Comparison of ENCODE assay signal across 14 cellular contexts in genomic region chr2:226475650-226476049, GRCh38.
DNase-seq lines count a peak whose midpoint lies in the region; TF ChIP-seq lines count a peak whose summit lies in the region.
"Had no signal": no experiment of that assay in that cellular context is flagged by ENCODE, and none has a peak within 500 bp of the region (broad histone marks: within the 10 kb centered on the region; RNA-seq: fewer than 3 reads in every experiment).

No MANE protein-coding gene starts in this region.

- no peaks in the 10 kb centered on the region for H3K4me1 ChIP-seq in neural progenitor cell

- H3K27ac Mint-ChIP-seq in neural progenitor cell: peak overlapping the region; percentile 25
- H3K27ac Mint-ChIP-seq: activated CD8-positive, alpha-beta T cell treated with anti-CD3 and anti-CD28 coated beads for 36 hours; activated naive CD8-positive, alpha-beta T cell; CD14-positive monocyte; stimulated activated naive CD8-positive, alpha-beta T cell treated with anti-CD3 and anti-CD28 coated beads, Interleukin-15, amount 100 ng/mL, for 72 hours had no signal

- no peaks in the 10 kb centered on the region for H3K27me3 Mint-ChIP-seq in neural progenitor cell (ENCODE audit: insufficient read depth, low read depth)

- H3F3A ChIP-seq in neural progenitor cell (ENCODE audit: low read depth): no peaks in the 10 kb centered on the region

- no peak overlapping the region for H3K4me3 ChIP-seq in BJ (ENCODE audit: low read depth, low read length)
- no peak overlapping the region for H3K4me3 ChIP-seq in choroid plexus epithelial cell (ENCODE audit: low read depth, low read length)
- no peak overlapping the region for H3K4me3 ChIP-seq in neural progenitor cell

- TF ChIP-seq CTCF in BJ (IDR thresholded peaks at IDR 0.05; ENCODE audit: insufficient read depth, low read depth, low read length) (no peak), choroid plexus epithelial cell (conservative IDR thresholded peaks at IDR 0.05; ENCODE audit: low read depth, low read length) (no peak), neural progenitor cell (IDR thresholded peaks at IDR 0.05) (no peak)

- H3K27ac ChIP-seq in neural progenitor cell: no peak overlapping the region

- peak; percentile 12 for DNase-seq in BJ (ENCODE audit: low read depth)
- peak; percentile 62 for DNase-seq in LoVo (ENCODE audit: low spot score)
- peak; percentile 86 for DNase-seq in choroid plexus epithelial cell (ENCODE audit: low read depth)
- DNase-seq in neural progenitor cell (ENCODE audit: low spot score): no peak
- no peak for DNase-seq in cerebellum (ENCODE audit: low spot score)
- DNase-seq in SKM-1 treated with dmso at 0.1 percent for 144 hours (lab: John Stamatoyannopoulos, UW; ENCODE audit: unreplicated experiment): no peak
- DNase-seq in stimulated activated CD4-positive, alpha-beta T cell treated with anti-CD3 and anti-CD28 coated beads, Interleukin-2, amount 100 ng/mL, for 24 hours: no peak
- no peak for DNase-seq in activated naive CD4-positive, alpha-beta T cell treated with Interleukin-2 at 50 U/mL for 16 hours
- DNase-seq: activated CD8-positive, alpha-beta T cell treated with anti-CD3 and anti-CD28 coated beads for 36 hours; effector CD4-positive, alpha-beta T cell; NCI-H1048; stimulated activated naive CD8-positive, alpha-beta T cell treated with anti-CD3 and anti-CD28 coated beads, Interleukin-15, amount 100 ng/mL, for 72 hours had no signal

- no peak overlapping the region for H2AFZ ChIP-seq in neural progenitor cell (replicated peaks)

- no peak overlapping the region for H3K4me2 ChIP-seq in neural progenitor cell

- peaks cover 18% of the 10 kb centered on the region for H3K9me3 Mint-ChIP-seq in neural progenitor cell
- H3K9me3 Mint-ChIP-seq: activated CD8-positive, alpha-beta T cell treated with anti-CD3 and anti-CD28 coated beads for 36 hours had no signal

- H3K27me3 ChIP-seq in BJ (ENCODE audit: control insufficient read depth, insufficient read depth, low read length) (no peaks in the 10 kb centered on the region), neural progenitor cell (no peaks in the 10 kb centered on the region)

- peaks cover 7% of the 10 kb centered on the region for H3K36me3 Mint-ChIP-seq in neural progenitor cell
- H3K36me3 Mint-ChIP-seq: activated naive CD8-positive, alpha-beta T cell; CD14-positive monocyte had no signal

- H3K79me2 ChIP-seq in neural progenitor cell (ENCODE audit: low read depth): no peaks in the 10 kb centered on the region

- POLR2A ChIA-PET in BJ (lab: Charles Lee): no interaction called here

- CTCF ChIA-PET in BJ (lab: Yijun Ruan, JAX): interaction anchor here (0.8 kb wide), 1 partner anchor 42 kb away, joined by 3 read pairs; no protein-coding TSS in a partner anchor

- peaks cover 17% of the 10 kb centered on the region for H3K4me1 Mint-ChIP-seq in neural progenitor cell
- H3K4me1 Mint-ChIP-seq: CD14-positive monocyte; stimulated activated naive CD8-positive, alpha-beta T cell treated with anti-CD3 and anti-CD28 coated beads, Interleukin-15, amount 100 ng/mL, for 72 hours had no signal

- H3K4me3 Mint-ChIP-seq in neural progenitor cell: no peak overlapping the region
- H3K4me3 Mint-ChIP-seq: activated CD8-positive, alpha-beta T cell treated with anti-CD3 and anti-CD28 coated beads for 36 hours; activated naive CD8-positive, alpha-beta T cell; CD14-positive monocyte; stimulated activated naive CD8-positive, alpha-beta T cell treated with anti-CD3 and anti-CD28 coated beads, Interleukin-15, amount 100 ng/mL, for 72 hours had no signal

- H4K20me1 ChIP-seq in neural progenitor cell (ENCODE audit: low read depth): no peaks in the 10 kb centered on the region

- no peaks in the 10 kb centered on the region for H3K9me3 ChIP-seq in neural progenitor cell (ENCODE audit: low read depth)

- H3K36me3 ChIP-seq in BJ (ENCODE audit: control insufficient read depth, insufficient read depth, low read length) (no peaks in the 10 kb centered on the region), neural progenitor cell (no peaks in the 10 kb centered on the region)

- no peak overlapping the region for H3K9ac ChIP-seq in neural progenitor cell

Comparison
In these comparisons a context has a peak if more than half of its experiments do, and no peak if none do; other contexts are left out.
1. DNase-seq: peak in BJ (single experiment), LoVo (single experiment) and choroid plexus epithelial cell (single experiment); none in neural progenitor cell (single experiment), cerebellum (single experiment), SKM-1 treated with dmso at 0.1 percent for 144 hours (single experiment), stimulated activated CD4-positive, alpha-beta T cell treated with anti-CD3 and anti-CD28 coated beads, Interleukin-2, amount 100 ng/mL, for 24 hours (0 of 2) and activated naive CD4-positive, alpha-beta T cell treated with Interleukin-2 at 50 U/mL for 16 hours (single experiment).